In genomic region chr10:7410800-7411670, GRCh38 we compare ENCODE assay signal across 8 cellular contexts. TPM values are rescaled to one million over a fixed set of nuclear protein-coding genes. Genes with fewer than 3 reads are reported as not detected.
A peak's percentile ranks its signal among the peaks of the same experiment; 100 is the strongest.
DNase-seq lines count a peak whose midpoint lies in the region; ATAC-seq and TF ChIP-seq lines count a peak whose summit lies in the region.

SFMBT2 (minus strand) TSS chr10:7411034; CDS start chr10:7381898, 29,136 bp downstream.

- DNase-seq in CD1c-positive myeloid dendritic cell (ENCODE audit: extremely low spot score): peak; percentile 83
- no peak for DNase-seq in iPS DF 6.9 (ENCODE audit: low read depth, low spot score)
- DNase-seq in retinal pigment epithelial cell (ENCODE audit: low read depth): peak; percentile 26
- no peak for DNase-seq in WERI-Rb-1

- H3K36me3 Mint-ChIP-seq in IgD-negative memory B cell (peaks cover 2% of the 10 kb centered on the region), brain (peaks cover 3% of the 10 kb centered on the region)

- peaks cover 7% of the 10 kb centered on the region for H3K4me1 ChIP-seq in iPS DF 6.9 (ENCODE audit: control insufficient read depth, insufficient read depth, low read length)

- no peaks in the 10 kb centered on the region for H3K36me3 ChIP-seq in iPS DF 6.9 (ENCODE audit: control insufficient read depth, insufficient read depth, low read length)
- H3K36me3 ChIP-seq in WERI-Rb-1: no peaks in the 10 kb centered on the region

- peaks cover 12% of the 10 kb centered on the region for H3K27me3 Mint-ChIP-seq in IgD-negative memory B cell
- H3K27me3 Mint-ChIP-seq in brain: peaks cover 99% of the 10 kb centered on the region

- intact Hi-C loops in T-helper 2 cell treated with Interferon-gamma antibody and Interleukin-4, amounts not matched to agents 100 ng/mL and 5 ng/mL, for 36 hours (cut with micrococcal nuclease): loop anchor here (1.0 to 10.0 kb wide), 5 partner anchors 74 to 744 kb away; no protein-coding TSS in a partner anchor

- H3K9me3 Mint-ChIP-seq in IgD-negative memory B cell (no peaks in the 10 kb centered on the region), brain (peaks cover 0 to 5% (median 0%) of the 10 kb centered on the region in 5 experiments)

- TF ChIP-seq CTCF in brain (conservative IDR thresholded peaks at IDR 0.05): peak; percentile 26 to 30
- TF ChIP-seq CTCF in retinal pigment epithelial cell (conservative IDR thresholded peaks at IDR 0.05; ENCODE audit: low read depth, low read length): peak; percentile 10
- no peak for TF ChIP-seq CTCF in WERI-Rb-1 (IDR thresholded peaks at IDR 0.05; ENCODE audit: low read depth, low read length)

- H3K27ac ChIP-seq in iPS DF 6.9 (ENCODE audit: low read length) (no peak within 1 kb of the TSS), WERI-Rb-1 (no peak within 1 kb of the TSS)

- peak within 1 kb of the TSS; percentile 92 to 97 (median 96) for H3K4me3 Mint-ChIP-seq in IgD-negative memory B cell
- H3K4me3 Mint-ChIP-seq in brain: peak within 1 kb of the TSS; percentile 94 to 97 (median 96)

- ATAC-seq in GM19468 (IDR thresholded peaks at IDR 0.05; ENCODE audit: extremely low read depth, unreplicated experiment): peak; percentile 25

- H3K4me1 Mint-ChIP-seq in IgD-negative memory B cell (peaks cover 1 to 26% (median 14%) of the 10 kb centered on the region in 3 donors), brain (peaks cover 36% of the 10 kb centered on the region)

- H3K27me3 ChIP-seq in iPS DF 6.9 (ENCODE audit: control insufficient read depth, insufficient read depth, low read length): peaks cover 19% of the 10 kb centered on the region
- H3K27me3 ChIP-seq in WERI-Rb-1 (ENCODE audit: insufficient read depth, low read depth, severe bottlenecking): peaks cover 31% of the 10 kb centered on the region

- no CpG with 5 or more reads among the region's 74 CpGs for WGBS in iPS DF 6.9 (ENCODE audit: insufficient coverage, insufficient read length)

- no peaks in the 10 kb centered on the region for H3K9me3 ChIP-seq in iPS DF 6.9 (ENCODE audit: control insufficient read depth, insufficient read depth, low read length)
- no peaks in the 10 kb centered on the region for H3K9me3 ChIP-seq in WERI-Rb-1 (ENCODE audit: severe bottlenecking)

- peak within 1 kb of the TSS; percentile 53; the same call in 1 of the 2 replicates for H3K4me3 ChIP-seq in iPS DF 6.9 (ENCODE audit: low read length)
- peak within 1 kb of the TSS; percentile 56 for H3K4me3 ChIP-seq in retinal pigment epithelial cell (ENCODE audit: low read length)
- no peak within 1 kb of the TSS for H3K4me3 ChIP-seq in WERI-Rb-1 (ENCODE audit: low read depth, low read length)

- peak within 1 kb of the TSS; percentile 78 to 91 (median 84) for H3K27ac Mint-ChIP-seq in IgD-negative memory B cell
- H3K27ac Mint-ChIP-seq in brain: peak within 1 kb of the TSS; percentile 80 to 95 (median 90)

RNA-seq across cellular contexts. Expression of gene SFMBT2, which starts in this region (rescaled TPM):
- polyA plus RNA-seq in IgD-negative memory B cell: 1.6 TPM
- total RNA-seq in T-helper 2 cell treated with Interferon-gamma antibody and Interleukin-4, amounts not matched to agents 100 ng/mL and 5 ng/mL, for 36 hours: 23.0 and 25.3 TPM in 2 replicates
- 2.3 TPM for polyA plus RNA-seq in brain (ENCODE audit: insufficient read depth, low read depth, low replicate concordance)

Comparison
In these comparisons a context has a peak if more than half of its experiments do, and no peak if none do; other contexts are left out.
1. DNase-seq: peak in CD1c-positive myeloid dendritic cell (single experiment) and retinal pigment epithelial cell (single experiment); none in iPS DF 6.9 (single experiment) and WERI-Rb-1 (single experiment).